Comparison of ENCODE assay signal across 25 cellular contexts in the genomic region with DNA sequence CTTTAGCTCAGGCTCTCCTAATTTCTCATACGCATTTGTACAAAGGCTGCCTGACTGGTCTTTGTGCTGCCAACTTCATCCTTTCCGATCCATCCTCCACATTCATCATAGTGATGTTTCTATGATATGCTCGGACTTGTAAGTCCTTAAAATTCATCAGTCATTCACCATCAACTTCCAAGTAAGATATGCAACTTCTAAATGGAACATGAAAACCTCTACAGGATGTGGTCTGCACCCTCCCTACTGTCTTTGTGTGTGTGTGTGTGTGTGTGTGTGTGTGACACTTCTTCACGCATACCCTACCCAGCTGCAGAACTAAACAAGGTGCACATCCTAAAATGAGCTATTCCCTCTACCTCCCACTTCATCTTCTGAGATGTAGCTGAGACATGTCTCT.
DNase-seq lines count a peak whose midpoint lies in the region; ATAC-seq, FAIRE-seq and TF ChIP-seq lines count a peak whose summit lies in the region.
"Had no signal": no experiment of that assay in that cellular context is flagged by ENCODE, and none has a peak within 500 bp of the region (broad histone marks: within the 10 kb centered on the region; RNA-seq: fewer than 3 reads in every experiment).

No MANE protein-coding gene starts in this region.

- TF ChIP-seq CTCF in astrocyte (IDR thresholded peaks at IDR 0.05; ENCODE audit: insufficient read depth, low read depth, low read length) (no peak), foreskin keratinocyte (conservative IDR thresholded peaks at IDR 0.05) (no peak)

- H3K36me3 Mint-ChIP-seq in astrocyte (ENCODE audit: low read depth, unreplicated experiment) = no peaks in the 10 kb centered on the region
- no peaks in the 10 kb centered on the region for H3K36me3 Mint-ChIP-seq in activated T-helper 1 cell treated with anti-CD3 and anti-CD28 coated beads, Interleukin-12 subunit alpha, Interleukin-12 subunit beta, Interleukin-2, Interleukin-4 antibody, amounts not matched to agents 30 ng/mL and 10 ng/mL and 1 ng/mL, durations not matched to agents 14 hours and 24 hours and 36 hours (ENCODE audit: low read depth)

- no peaks in the 10 kb centered on the region for H3K36me3 ChIP-seq in astrocyte (ENCODE audit: insufficient read depth, low read length)
- H3K36me3 ChIP-seq: BE2C had no signal

- intact Hi-C loops in activated T-helper 1 cell treated with anti-CD3 and anti-CD28 coated beads, Interleukin-12 subunit alpha, Interleukin-12 subunit beta, Interleukin-2, Interleukin-4 antibody, amounts not matched to agents 30 ng/mL and 10 ng/mL and 1 ng/mL, durations not matched to agents 14 hours and 24 hours and 36 hours (cut with micrococcal nuclease) = no loop called here

- H3K4me1 ChIP-seq in astrocyte (ENCODE audit: insufficient read depth, low read length) (no peaks in the 10 kb centered on the region), foreskin keratinocyte (no peaks in the 10 kb centered on the region)
- H3K4me1 ChIP-seq: BE2C, Caco-2 had no signal

- H3K9me3 ChIP-seq in astrocyte (ENCODE audit: insufficient read depth, low read depth, low read length) = no peaks in the 10 kb centered on the region
- H3K9me3 ChIP-seq: BE2C had no signal

- no peaks in the 10 kb centered on the region for H3K79me2 ChIP-seq in astrocyte (ENCODE audit: insufficient read depth, low read length)

- H3K4me3 ChIP-seq in Jurkat, Clone E6-1 (ENCODE audit: low read length) = no peak overlapping the region
- no peak overlapping the region for H3K4me3 ChIP-seq in astrocyte (ENCODE audit: insufficient read depth, low read depth, low read length)
- H3K4me3 ChIP-seq: GM23338 had no signal

- no peak overlapping the region for H3K27ac Mint-ChIP-seq in astrocyte (ENCODE audit: unreplicated experiment)
- H3K27ac Mint-ChIP-seq in activated T-helper 1 cell treated with anti-CD3 and anti-CD28 coated beads, Interleukin-12 subunit alpha, Interleukin-12 subunit beta, Interleukin-2, Interleukin-4 antibody, amounts not matched to agents 30 ng/mL and 10 ng/mL and 1 ng/mL, durations not matched to agents 14 hours and 24 hours and 36 hours = no peak overlapping the region
- H3K27ac Mint-ChIP-seq: CD4-positive, CD25-positive, alpha-beta regulatory T cell; GM23338; HFFc6 had no signal

- no peak for FAIRE-seq in astrocyte (lab: Jason Lieb, UNC)
- FAIRE-seq: D721Med, GM12891, GM18507, HTR-8/SVneo had no signal

- peak; percentile 21 for DNase-seq in GDM1 (lab: John Stamatoyannopoulos, UW)
- DNase-seq in Jurkat, Clone E6-1 (ENCODE audit: low read depth, low spot score) = peak; percentile 77
- peak; percentile 23 for DNase-seq in astrocyte (ENCODE audit: low read depth)
- DNase-seq in foreskin keratinocyte = peak; percentile 64 to 74
- DNase-seq in NCI-H345 treated with DMSO at 0.1 percent for 48 hours (lab: John Stamatoyannopoulos, UW; ENCODE audit: unreplicated experiment) = no peak
- DNase-seq in NCI-H187 (lab: John Stamatoyannopoulos, UW) = no peak
- no peak for DNase-seq in activated T-helper 1 cell treated with anti-CD3 and anti-CD28 coated beads, Interleukin-12 subunit alpha, Interleukin-12 subunit beta, Interleukin-2, Interleukin-4 antibody, amounts not matched to agents 30 ng/mL and 10 ng/mL and 1 ng/mL, durations not matched to agents 14 hours and 24 hours and 36 hours (ENCODE audit: low spot score)
- DNase-seq: ACHN, BE2C, C1 segment of cervical spinal cord, Caco-2, DMS153, DMS79, H7, HFFc6, IMR-90, KBM-7 had no signal

- H4K20me1 ChIP-seq in astrocyte (ENCODE audit: insufficient read depth, low read length) = no peaks in the 10 kb centered on the region

- H3K27me3 Mint-ChIP-seq in astrocyte (ENCODE audit: low read depth, unreplicated experiment) = no peaks in the 10 kb centered on the region
- H3K27me3 Mint-ChIP-seq in activated T-helper 1 cell treated with anti-CD3 and anti-CD28 coated beads, Interleukin-12 subunit alpha, Interleukin-12 subunit beta, Interleukin-2, Interleukin-4 antibody, amounts not matched to agents 30 ng/mL and 10 ng/mL and 1 ng/mL, durations not matched to agents 14 hours and 24 hours and 36 hours (ENCODE audit: insufficient read depth) = peaks cover 6% of the 10 kb centered on the region
- H3K27me3 Mint-ChIP-seq: CD4-positive, CD25-positive, alpha-beta regulatory T cell had no signal

- no peak overlapping the region for H3K4me2 ChIP-seq in astrocyte (ENCODE audit: low read length)
- H3K4me2 ChIP-seq: GM23338 had no signal

- peaks cover 7% of the 10 kb centered on the region for H3K9me3 Mint-ChIP-seq in astrocyte (ENCODE audit: unreplicated experiment)
- peaks cover 9% of the 10 kb centered on the region for H3K9me3 Mint-ChIP-seq in activated T-helper 1 cell treated with anti-CD3 and anti-CD28 coated beads, Interleukin-12 subunit alpha, Interleukin-12 subunit beta, Interleukin-2, Interleukin-4 antibody, amounts not matched to agents 30 ng/mL and 10 ng/mL and 1 ng/mL, durations not matched to agents 14 hours and 24 hours and 36 hours

- H3K9ac ChIP-seq in astrocyte (ENCODE audit: low read length) = no peak overlapping the region

- no peaks in the 10 kb centered on the region for H3K4me1 Mint-ChIP-seq in astrocyte (ENCODE audit: low read depth, unreplicated experiment)
- H3K4me1 Mint-ChIP-seq in activated T-helper 1 cell treated with anti-CD3 and anti-CD28 coated beads, Interleukin-12 subunit alpha, Interleukin-12 subunit beta, Interleukin-2, Interleukin-4 antibody, amounts not matched to agents 30 ng/mL and 10 ng/mL and 1 ng/mL, durations not matched to agents 14 hours and 24 hours and 36 hours (ENCODE audit: low read depth) = peaks cover 6% of the 10 kb centered on the region

- ATAC-seq in foreskin keratinocyte = no peak
- ATAC-seq: GM23338, HCT116 had no signal

- H3K4me3 Mint-ChIP-seq in astrocyte (ENCODE audit: unreplicated experiment) = no peak overlapping the region
- H3K4me3 Mint-ChIP-seq in activated T-helper 1 cell treated with anti-CD3 and anti-CD28 coated beads, Interleukin-12 subunit alpha, Interleukin-12 subunit beta, Interleukin-2, Interleukin-4 antibody, amounts not matched to agents 30 ng/mL and 10 ng/mL and 1 ng/mL, durations not matched to agents 14 hours and 24 hours and 36 hours = no peak overlapping the region
- H3K4me3 Mint-ChIP-seq: CD4-positive, CD25-positive, alpha-beta regulatory T cell; GM23338; HFFc6 had no signal

- no peak overlapping the region for H2AFZ ChIP-seq in astrocyte (ENCODE audit: low read depth, low read length)
- H2AFZ ChIP-seq: GM23338 had no signal

- no peaks in the 10 kb centered on the region for H3K27me3 ChIP-seq in astrocyte (ENCODE audit: insufficient read depth, low read length)
- peaks cover 26% of the 10 kb centered on the region for H3K27me3 ChIP-seq in foreskin keratinocyte
- H3K27me3 ChIP-seq: BE2C had no signal

- no peak overlapping the region for H3K27ac ChIP-seq in astrocyte (ENCODE audit: low read depth, low read length)
- no peak overlapping the region for H3K27ac ChIP-seq in foreskin keratinocyte
- H3K27ac ChIP-seq: HL-60 had no signal

Comparison
In these comparisons a context has a peak if more than half of its experiments do, and no peak if none do; other contexts are left out.
1. DNase-seq: peak in GDM1 (single experiment), Jurkat, Clone E6-1 (single experiment), astrocyte (single experiment) and foreskin keratinocyte (2 of 2); none in NCI-H345 treated with DMSO at 0.1 percent for 48 hours (single experiment), NCI-H187 (0 of 2) and activated T-helper 1 cell treated with anti-CD3 and anti-CD28 coated beads, Interleukin-12 subunit alpha, Interleukin-12 subunit beta, Interleukin-2, Interleukin-4 antibody, amounts not matched to agents 30 ng/mL and 10 ng/mL and 1 ng/mL, durations not matched to agents 14 hours and 24 hours and 36 hours (single experiment).